ENCODE assay signal across 38 cellular contexts in the genomic region with DNA sequence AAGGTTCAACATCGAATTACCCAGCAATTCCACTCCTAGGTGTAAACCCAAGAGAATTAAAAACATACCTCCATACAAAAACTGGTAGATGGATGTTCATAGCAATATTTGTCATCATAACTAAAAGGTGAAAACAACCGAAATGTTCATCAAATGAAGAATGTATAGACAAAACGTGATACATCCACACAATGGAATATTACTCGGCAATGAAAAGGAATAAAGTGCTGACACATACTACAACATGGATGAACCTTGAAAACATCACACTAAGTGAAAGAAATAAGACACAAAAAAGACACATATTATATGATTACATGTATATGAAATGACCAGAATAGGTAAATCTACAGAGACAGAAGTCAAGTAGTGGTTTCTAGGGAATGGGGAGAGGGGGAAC.
"Had no signal": no experiment of that assay in that cellular context is flagged by ENCODE, and none has a peak within 500 bp of the region (broad histone marks: within the 10 kb centered on the region; RNA-seq: fewer than 3 reads in every experiment).

No MANE protein-coding gene starts in this region.

- H3K27me3 Mint-ChIP-seq: activated CD4-positive, alpha-beta memory T cell treated with anti-CD3 and anti-CD28 coated beads, Interleukin-2, amount 10 ng/mL, durations not matched to agents 7 days and 5 days; activated CD4-positive, alpha-beta T cell treated with anti-CD3 and anti-CD28 coated beads, Interleukin-2, amount 10 ng/mL, durations not matched to agents 7 days and 5 days; activated CD8-positive, alpha-beta memory T cell treated with anti-CD3 and anti-CD28 coated beads, Interleukin-2, amount 10 ng/mL, durations not matched to agents 7 days and 5 days; activated naive CD4-positive, alpha-beta T cell treated with anti-CD3 and anti-CD28 coated beads, Interleukin-2, amount 10 ng/mL, durations not matched to agents 7 days and 5 days; activated naive CD4-positive, alpha-beta T cell treated with anti-CD3 and anti-CD28 coated beads, Interleukin-2, amount 50 U/mL, for 24 hours; activated naive CD8-positive, alpha-beta T cell; activated naive CD8-positive, alpha-beta T cell treated with anti-CD3 and anti-CD28 coated beads, Interleukin-2, amount 10 ng/mL, durations not matched to agents 7 days and 5 days; activated T-cell treated with anti-CD3 and anti-CD28 coated beads, Interleukin-2, amount 50 U/mL, for 24 hours; brain had no signal

- H3K4me1 ChIP-seq: ascending aorta had no signal

- DNase-seq: activated CD4-positive, alpha-beta memory T cell treated with anti-CD3 and anti-CD28 coated beads, Interleukin-2, amount 10 ng/mL, durations not matched to agents 7 days and 5 days; activated CD4-positive, alpha-beta T cell treated with anti-CD3 and anti-CD28 coated beads for 1 hour; activated CD4-positive, alpha-beta T cell treated with anti-CD3 and anti-CD28 coated beads for 36 hours; activated CD4-positive, alpha-beta T cell treated with anti-CD3 and anti-CD28 coated beads for 48 hours; activated CD4-positive, alpha-beta T cell treated with anti-CD3 and anti-CD28 coated beads, Interleukin-2, amount 10 ng/mL, durations not matched to agents 7 days and 5 days; activated CD4-positive, alpha-beta T cell treated with anti-CD3 and anti-CD28 coated beads, Interleukin-2, amount 50 U/mL, for 48 hours; activated CD4-positive, CD25-positive, alpha-beta regulatory T cell; activated CD8-positive, alpha-beta memory T cell treated with anti-CD3 and anti-CD28 coated beads for 24 hours; activated CD8-positive, alpha-beta memory T cell treated with anti-CD3 and anti-CD28 coated beads, Interleukin-2, amount 10 ng/mL, durations not matched to agents 7 days and 5 days; activated CD8-positive, alpha-beta memory T cell treated with anti-CD3 and anti-CD28 coated beads, Interleukin-2, amount 50 U/mL, for 48 hours; activated CD8-positive, alpha-beta T cell treated with anti-CD3 and anti-CD28 coated beads, Interleukin-2, amount 10 ng/mL, durations not matched to agents 7 days and 5 days; activated effector memory CD4-positive, alpha-beta T cell treated with Interleukin-2 at 50 U/mL for 16 hours; activated gamma-delta T cell; activated naive CD4-positive, alpha-beta T cell treated with anti-CD3 and anti-CD28 coated beads, Interleukin-2, amount 10 ng/mL, durations not matched to agents 7 days and 5 days; activated naive CD4-positive, alpha-beta T cell treated with Interleukin-2 at 50 U/mL for 16 hours; activated naive CD8-positive, alpha-beta T cell treated with anti-CD3 and anti-CD28 coated beads, Interleukin-2, amount 10 ng/mL, durations not matched to agents 7 days and 5 days; activated naive CD8-positive, alpha-beta T cell treated with anti-CD3 and anti-CD28 coated beads, Interleukin-2, amount 50 U/mL, for 24 hours; activated T-cell treated with anti-CD3 and anti-CD28 coated beads, Interleukin-2, amount 50 U/mL, for 24 hours; activated T-cell treated with anti-CD3 and anti-CD28 coated beads, Interleukin-2, amount 50 U/mL, for 48 hours; amygdala; anterior cingulate cortex; caudate nucleus; cerebellar nuclear complex; T-helper 2 cell; T-helper 9 cell had no signal

- H3K4me3 ChIP-seq: ascending aorta, cardiac muscle cell had no signal

- H3K36me3 ChIP-seq: ascending aorta, cardiac muscle cell had no signal

- H3K9me3 Mint-ChIP-seq: activated CD4-positive, alpha-beta memory T cell treated with anti-CD3 and anti-CD28 coated beads, Interleukin-2, amount 10 ng/mL, durations not matched to agents 7 days and 5 days; activated CD4-positive, alpha-beta T cell treated with anti-CD3 and anti-CD28 coated beads, Interleukin-2, amount 10 ng/mL, durations not matched to agents 7 days and 5 days; activated naive CD4-positive, alpha-beta T cell treated with anti-CD3 and anti-CD28 coated beads, Interleukin-2, amount 10 ng/mL, durations not matched to agents 7 days and 5 days; activated naive CD4-positive, alpha-beta T cell treated with anti-CD3 and anti-CD28 coated beads, Interleukin-2, amount 50 U/mL, for 24 hours; activated T-cell treated with anti-CD3 and anti-CD28 coated beads, Interleukin-2, amount 50 U/mL, for 24 hours; activated T-helper 2 cell treated with anti-CD3 and anti-CD28 coated beads, Interferon-gamma antibody, Interleukin-2, Interleukin-4, amounts not matched to agents 10 μg/mL and 5 μg/mL and 100 μg/mL, durations not matched to agents 14 hours and 24 hours and 36 hours; central memory CD8-positive, alpha-beta T cell; T-helper 1 cell treated with Interleukin-12 subunit alpha and Interleukin-12 subunit beta and Interleukin-4 antibody, amounts not matched to agents 30 μg/mL and 1 μg/mL, for 36 hours; T-helper 2 cell treated with Interferon-gamma antibody and Interleukin-4, amounts not matched to agents 5 μg/mL and 100 μg/mL, for 36 hours had no signal

- H3K4me1 Mint-ChIP-seq: activated naive CD4-positive, alpha-beta T cell treated with anti-CD3 and anti-CD28 coated beads, Interleukin-2, amount 10 ng/mL, durations not matched to agents 7 days and 5 days; activated naive CD4-positive, alpha-beta T cell treated with anti-CD3 and anti-CD28 coated beads, Interleukin-2, amount 50 U/mL, for 24 hours; activated naive CD8-positive, alpha-beta T cell treated with anti-CD3 and anti-CD28 coated beads, Interleukin-2, amount 10 ng/mL, durations not matched to agents 7 days and 5 days; activated naive CD8-positive, alpha-beta T cell treated with anti-CD3 and anti-CD28 coated beads, Interleukin-2, amount 50 U/mL, for 24 hours had no signal

- H3K4me3 Mint-ChIP-seq: activated CD4-positive, alpha-beta memory T cell treated with anti-CD3 and anti-CD28 coated beads, Interleukin-2, amount 10 ng/mL, durations not matched to agents 7 days and 5 days; activated CD4-positive, alpha-beta T cell treated with anti-CD3 and anti-CD28 coated beads for 36 hours; activated CD4-positive, alpha-beta T cell treated with anti-CD3 and anti-CD28 coated beads, Interleukin-2, amount 10 ng/mL, durations not matched to agents 7 days and 5 days; activated CD8-positive, alpha-beta memory T cell treated with anti-CD3 and anti-CD28 coated beads, Interleukin-2, amount 10 ng/mL, durations not matched to agents 7 days and 5 days; activated CD8-positive, alpha-beta T cell treated with anti-CD3 and anti-CD28 coated beads, Interleukin-2, amount 10 ng/mL, durations not matched to agents 7 days and 5 days; activated naive CD4-positive, alpha-beta T cell treated with anti-CD3 and anti-CD28 coated beads, Interleukin-2, amount 10 ng/mL, durations not matched to agents 7 days and 5 days; activated naive CD4-positive, alpha-beta T cell treated with anti-CD3 and anti-CD28 coated beads, Interleukin-2, amount 50 U/mL, for 24 hours; activated naive CD8-positive, alpha-beta T cell; activated naive CD8-positive, alpha-beta T cell treated with anti-CD3 and anti-CD28 coated beads, Interleukin-2, amount 10 ng/mL, durations not matched to agents 7 days and 5 days; activated naive CD8-positive, alpha-beta T cell treated with anti-CD3 and anti-CD28 coated beads, Interleukin-2, amount 50 U/mL, for 24 hours; activated T-cell treated with anti-CD3 and anti-CD28 coated beads, Interleukin-2, amount 50 U/mL, for 24 hours; brain; central memory CD8-positive, alpha-beta T cell; T-helper 1 cell treated with Interleukin-12 subunit alpha and Interleukin-12 subunit beta and Interleukin-4 antibody, amounts not matched to agents 30 μg/mL and 1 μg/mL, for 36 hours; T-helper 2 cell treated with Interferon-gamma antibody and Interleukin-4, amounts not matched to agents 5 μg/mL and 100 μg/mL, for 36 hours had no signal

- H3K9me3 ChIP-seq: ascending aorta had no signal

- H3K27ac Mint-ChIP-seq: activated CD4-positive, alpha-beta memory T cell treated with anti-CD3 and anti-CD28 coated beads, Interleukin-2, amount 10 ng/mL, durations not matched to agents 7 days and 5 days; activated CD4-positive, alpha-beta T cell treated with anti-CD3 and anti-CD28 coated beads for 36 hours; activated CD4-positive, alpha-beta T cell treated with anti-CD3 and anti-CD28 coated beads, Interleukin-2, amount 10 ng/mL, durations not matched to agents 7 days and 5 days; activated CD8-positive, alpha-beta memory T cell treated with anti-CD3 and anti-CD28 coated beads, Interleukin-2, amount 10 ng/mL, durations not matched to agents 7 days and 5 days; activated CD8-positive, alpha-beta T cell treated with anti-CD3 and anti-CD28 coated beads, Interleukin-2, amount 10 ng/mL, durations not matched to agents 7 days and 5 days; activated naive CD4-positive, alpha-beta T cell treated with anti-CD3 and anti-CD28 coated beads, Interleukin-2, amount 10 ng/mL, durations not matched to agents 7 days and 5 days; activated naive CD4-positive, alpha-beta T cell treated with anti-CD3 and anti-CD28 coated beads, Interleukin-2, amount 50 U/mL, for 24 hours; activated naive CD8-positive, alpha-beta T cell; activated naive CD8-positive, alpha-beta T cell treated with anti-CD3 and anti-CD28 coated beads, Interleukin-2, amount 10 ng/mL, durations not matched to agents 7 days and 5 days; activated naive CD8-positive, alpha-beta T cell treated with anti-CD3 and anti-CD28 coated beads, Interleukin-2, amount 50 U/mL, for 24 hours; activated T-cell treated with anti-CD3 and anti-CD28 coated beads, Interleukin-2, amount 50 U/mL, for 24 hours; activated T-helper 2 cell treated with anti-CD3 and anti-CD28 coated beads, Interferon-gamma antibody, Interleukin-2, Interleukin-4, amounts not matched to agents 10 μg/mL and 5 μg/mL and 100 μg/mL, durations not matched to agents 14 hours and 24 hours and 36 hours; T-helper 1 cell treated with Interleukin-12 subunit alpha and Interleukin-12 subunit beta and Interleukin-4 antibody, amounts not matched to agents 30 μg/mL and 1 μg/mL, for 36 hours; T-helper 2 cell treated with Interferon-gamma antibody and Interleukin-4, amounts not matched to agents 5 μg/mL and 100 μg/mL, for 36 hours had no signal

- H3K27me3 ChIP-seq: ascending aorta, cardiac muscle cell had no signal

- H3K27ac ChIP-seq: ascending aorta, cardiac muscle cell, VCaP had no signal

- H3K36me3 Mint-ChIP-seq: activated CD8-positive, alpha-beta memory T cell treated with anti-CD3 and anti-CD28 coated beads, Interleukin-2, amount 10 ng/mL, durations not matched to agents 7 days and 5 days; activated naive CD4-positive, alpha-beta T cell treated with anti-CD3 and anti-CD28 coated beads, Interleukin-2, amount 10 ng/mL, durations not matched to agents 7 days and 5 days; activated naive CD8-positive, alpha-beta T cell; activated naive CD8-positive, alpha-beta T cell treated with anti-CD3 and anti-CD28 coated beads, Interleukin-2, amount 10 ng/mL, durations not matched to agents 7 days and 5 days; brain had no signal

- ATAC-seq: activated CD4-positive, alpha-beta T cell treated with anti-CD3 and anti-CD28 coated beads for 36 hours; activated CD4-positive, CD25-positive, alpha-beta regulatory T cell treated with anti-CD3 and anti-CD28 coated beads, Interleukin-2, amount 50 U/mL, for 24 hours; activated CD8-positive, alpha-beta memory T cell treated with anti-CD3 and anti-CD28 coated beads, Interleukin-2, amount 10 ng/mL, durations not matched to agents 7 days and 5 days; activated CD8-positive, alpha-beta T cell treated with anti-CD3 and anti-CD28 coated beads, Interleukin-2, amount 10 ng/mL, durations not matched to agents 7 days and 5 days; activated naive CD8-positive, alpha-beta T cell treated with anti-CD3 and anti-CD28 coated beads, Interleukin-2, amount 50 U/mL, for 24 hours had no signal

- FAIRE-seq: bronchial epithelial cell, TTC549 had no signal
